ENCODE assay signal across 12 cellular contexts in the genomic region with DNA sequence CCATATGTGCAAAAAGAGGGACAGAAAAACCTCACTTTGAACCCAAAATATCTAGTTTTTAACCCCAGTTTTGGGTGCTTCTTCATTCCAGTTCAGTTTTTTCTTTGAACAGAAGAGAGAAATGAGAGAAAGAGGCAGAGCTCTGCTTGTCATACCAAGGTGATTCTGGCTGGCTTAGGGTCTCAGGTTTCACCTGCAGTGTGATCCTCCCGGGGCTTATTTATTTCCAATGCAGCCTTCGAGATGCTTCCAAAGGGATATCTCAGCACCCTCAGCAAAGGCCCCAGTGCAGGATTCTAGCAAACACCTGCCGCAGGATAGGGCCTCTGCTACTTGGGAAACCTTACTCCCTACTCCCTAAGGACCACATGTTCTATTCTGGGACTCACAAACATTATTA.
"Had no signal": no experiment of that assay in that cellular context is flagged by ENCODE, and none has a peak within 500 bp of the region (broad histone marks: within the 10 kb centered on the region; RNA-seq: fewer than 3 reads in every experiment).

No MANE protein-coding gene starts in this region.

- DNase-seq: activated CD4-positive, alpha-beta T cell treated with anti-CD3 and anti-CD28 coated beads, Interleukin-2, amount 50 U/mL, for 1 hour; activated CD4-positive, CD25-positive, alpha-beta regulatory T cell; activated effector memory CD4-positive, alpha-beta T cell treated with Interleukin-2 at 50 U/mL for 16 hours; activated T-cell treated with anti-CD3 and anti-CD28 coated beads, Interleukin-2, amount 50 U/mL, for 24 hours; effector memory CD8-positive, alpha-beta T cell; ovary; small intestine; T-helper 17 cell; thyroid gland had no signal

- ATAC-seq: effector memory CD8-positive, alpha-beta T cell; left lobe of liver; stimulated activated effector memory CD8-positive, alpha-beta T cell treated with anti-CD3 and anti-CD28 coated beads, Interleukin-12 subunit alpha, Interleukin-12 subunit beta, amount 100 ng/mL, for 72 hours; T-helper 17 cell had no signal

- H3K4me3 ChIP-seq: ovary, thyroid gland, vagina had no signal

- H3K27me3 ChIP-seq: ovary, thyroid gland, vagina had no signal

- H3K9me3 ChIP-seq: ovary, thyroid gland, vagina had no signal

- H3K36me3 ChIP-seq: ovary, thyroid gland, vagina had no signal

- H3K27ac ChIP-seq: ovary, thyroid gland, vagina had no signal
